Comparison of ENCODE assay signal across 26 cellular contexts in genomic region chr5:36058776-36059175, GRCh38. TPM values are rescaled to one million over a fixed set of nuclear protein-coding genes. Genes with fewer than 3 reads are reported as not detected.
"Had no signal": no experiment of that assay in that cellular context is flagged by ENCODE, and none has a peak within 500 bp of the region (broad histone marks: within the 10 kb centered on the region; RNA-seq: fewer than 3 reads in every experiment).

No MANE protein-coding gene starts in this region.

- H3K9me3 Mint-ChIP-seq: activated naive CD8-positive, alpha-beta T cell treated with anti-CD3 and anti-CD28 coated beads, Interleukin-2, amount 50 U/mL, for 24 hours; activated T-helper 1 cell treated with anti-CD3 and anti-CD28 coated beads, Interleukin-12 subunit alpha, Interleukin-12 subunit beta, Interleukin-2, Interleukin-4 antibody, amounts not matched to agents 30 ng/mL and 10 ng/mL and 1 ng/mL, durations not matched to agents 14 hours and 24 hours and 36 hours; dendritic cell treated with granulocyte-macrophage colony-stimulating factor and Interleukin-4, amounts not matched to agents 40 ng/mL and 50 ng/mL, for 4 days; mesothelial cell of epicardium; natural killer cell; stimulated activated naive B cell treated with anti-CD40 and anti-IgM and Interleukin-4, amounts not matched to agents 10 μg/mL and 1 μg/mL and 100 μg/mL, for 72 hours; type B pancreatic cell had no signal

- H3K27ac ChIP-seq: ascending aorta, brain microvascular endothelial cell, left ventricle myocardium inferior, sigmoid colon, vagina had no signal

- ATAC-seq: activated CD8-positive, alpha-beta T cell treated with anti-CD3 and anti-CD28 coated beads, Interleukin-2, amount 10 ng/mL, durations not matched to agents 7 days and 5 days; activated naive CD8-positive, alpha-beta T cell treated with anti-CD3 and anti-CD28 coated beads, Interleukin-2, amount 50 U/mL, for 24 hours; natural killer cell; stimulated activated naive B cell treated with anti-CD40 and anti-IgM and Interleukin-4, amounts not matched to agents 10 μg/mL and 1 μg/mL and 100 μg/mL, for 72 hours had no signal

- DNase-seq: activated CD4-positive, alpha-beta T cell treated with anti-CD3 and anti-CD28 coated beads for 48 hours; activated CD8-positive, alpha-beta T cell treated with anti-CD3 and anti-CD28 coated beads, Interleukin-2, amount 10 ng/mL, durations not matched to agents 7 days and 5 days; activated gamma-delta T cell; activated naive CD4-positive, alpha-beta T cell treated with anti-CD3 and anti-CD28 coated beads, Interleukin-2, amount 50 U/mL, for 16 hours; activated naive CD8-positive, alpha-beta T cell treated with anti-CD3 and anti-CD28 coated beads, Interleukin-2, amount 50 U/mL, for 24 hours; brain microvascular endothelial cell; caudate nucleus; effector CD8-positive, alpha-beta T cell; hippocampal formation; left ventricle myocardium inferior; natural killer cell; retina; sigmoid colon; stimulated activated CD4-positive, alpha-beta T cell treated with anti-CD3 and anti-CD28 coated beads, Interleukin-2, amount 100 ng/mL, for 48 hours; stimulated activated CD8-positive, alpha-beta memory T cell treated with anti-CD3 and anti-CD28 coated beads, Interleukin-4, amount 100 ng/mL, for 48 hours; stimulated activated naive B cell treated with anti-CD40 and anti-IgM and Interleukin-4, amounts not matched to agents 10 μg/mL and 1 μg/mL and 100 μg/mL, for 72 hours had no signal

- H3K4me3 Mint-ChIP-seq: activated CD8-positive, alpha-beta T cell treated with anti-CD3 and anti-CD28 coated beads, Interleukin-2, amount 10 ng/mL, durations not matched to agents 7 days and 5 days; activated naive CD8-positive, alpha-beta T cell treated with anti-CD3 and anti-CD28 coated beads, Interleukin-2, amount 50 U/mL, for 24 hours; activated T-helper 1 cell treated with anti-CD3 and anti-CD28 coated beads, Interleukin-12 subunit alpha, Interleukin-12 subunit beta, Interleukin-2, Interleukin-4 antibody, amounts not matched to agents 30 ng/mL and 10 ng/mL and 1 ng/mL, durations not matched to agents 14 hours and 24 hours and 36 hours; dendritic cell treated with granulocyte-macrophage colony-stimulating factor and Interleukin-4, amounts not matched to agents 40 ng/mL and 50 ng/mL, for 4 days; mesothelial cell of epicardium; natural killer cell; stimulated activated naive B cell treated with anti-CD40 and anti-IgM and Interleukin-4, amounts not matched to agents 10 μg/mL and 1 μg/mL and 100 μg/mL, for 72 hours; type B pancreatic cell had no signal

- H3K36me3 Mint-ChIP-seq: mesothelial cell of epicardium; natural killer cell; stimulated activated naive B cell treated with anti-CD40 and anti-IgM and Interleukin-4, amounts not matched to agents 10 μg/mL and 1 μg/mL and 100 μg/mL, for 72 hours; type B pancreatic cell had no signal

- H3K27ac Mint-ChIP-seq: activated CD8-positive, alpha-beta T cell treated with anti-CD3 and anti-CD28 coated beads, Interleukin-2, amount 10 ng/mL, durations not matched to agents 7 days and 5 days; activated naive CD8-positive, alpha-beta T cell treated with anti-CD3 and anti-CD28 coated beads, Interleukin-2, amount 50 U/mL, for 24 hours; activated T-helper 1 cell treated with anti-CD3 and anti-CD28 coated beads, Interleukin-12 subunit alpha, Interleukin-12 subunit beta, Interleukin-2, Interleukin-4 antibody, amounts not matched to agents 30 ng/mL and 10 ng/mL and 1 ng/mL, durations not matched to agents 14 hours and 24 hours and 36 hours; dendritic cell treated with granulocyte-macrophage colony-stimulating factor and Interleukin-4, amounts not matched to agents 40 ng/mL and 50 ng/mL, for 4 days; mesothelial cell of epicardium; natural killer cell; progenitor cell of endocrine pancreas; stimulated activated naive B cell treated with anti-CD40 and anti-IgM and Interleukin-4, amounts not matched to agents 10 μg/mL and 1 μg/mL and 100 μg/mL, for 72 hours; type B pancreatic cell had no signal

- H3K4me1 Mint-ChIP-seq: natural killer cell; stimulated activated naive B cell treated with anti-CD40 and anti-IgM and Interleukin-4, amounts not matched to agents 10 μg/mL and 1 μg/mL and 100 μg/mL, for 72 hours had no signal

- H3K27me3 Mint-ChIP-seq: dendritic cell treated with granulocyte-macrophage colony-stimulating factor and Interleukin-4, amounts not matched to agents 40 ng/mL and 50 ng/mL, for 4 days; progenitor cell of endocrine pancreas; stimulated activated naive B cell treated with anti-CD40 and anti-IgM and Interleukin-4, amounts not matched to agents 10 μg/mL and 1 μg/mL and 100 μg/mL, for 72 hours had no signal

RNA-seq across cellular contexts. Expression of gene UGT3A2, which starts 7.9 kb away (rescaled TPM):
- total RNA-seq: activated CD8-positive, alpha-beta T cell treated with anti-CD3 and anti-CD28 coated beads, Interleukin-2, amount 10 ng/mL, durations not matched to agents 7 days and 5 days; activated T-helper 1 cell treated with anti-CD3 and anti-CD28 coated beads, Interleukin-12 subunit alpha, Interleukin-12 subunit beta, Interleukin-2, Interleukin-4 antibody, amounts not matched to agents 30 ng/mL and 10 ng/mL and 1 ng/mL, durations not matched to agents 14 hours and 24 hours and 36 hours; ascending aorta; left ventricle myocardium inferior; lung microvascular endothelial cell; smooth muscle cell; temporal lobe; vagina had no signal
